ENCODE assay signal across 2 cellular contexts in genomic region chr11:66294626-66295620, GRCh38.
TF ChIP-seq lines count a peak whose summit lies in the region.

No MANE protein-coding gene starts in this region.

TF ChIP-seq in GM12878, 131 proteins besides CTCF, POLR2A, EP300 and RAD21:
- TF ChIP-seq BCL3 (IDR thresholded peaks at IDR 0.05; ENCODE audit: borderline replicate concordance, insufficient read depth, low read depth, low read length, poor library complexity, severe bottlenecking) (peak; percentile 57), BCL11A (IDR thresholded peaks at IDR 0.05; ENCODE audit: low read depth, low read length) (no peak)
TF ChIP-seq in GM12878: peak in this region for 1.

TF ChIP-seq in neural cell, 6 proteins besides CTCF, POLR2A, EP300 and RAD21:
- TF ChIP-seq MXI1 (conservative IDR thresholded peaks at IDR 0.05; ENCODE audit: poor library complexity, severe bottlenecking) (no peak), SMC3 (conservative IDR thresholded peaks at IDR 0.05; ENCODE audit: poor library complexity) (no peak), EZH2 (IDR thresholded peaks at IDR 0.05; ENCODE audit: borderline replicate concordance, insufficient read depth, low read length, poor library complexity, severe bottlenecking) (no peak), TAF1 (IDR thresholded peaks at IDR 0.05; ENCODE audit: low read depth) (no peak), POLR2AphosphoS5 (IDR thresholded peaks at IDR 0.05) (peak; percentile 41)
